8 cellular contexts compared by ENCODE assay signal in genomic region chr19:47013041-47013517, GRCh38. TPM values are rescaled to one million over a fixed set of nuclear protein-coding genes. Genes with fewer than 3 reads are reported as not detected.
A peak's percentile ranks its signal among the peaks of the same experiment; 100 is the strongest.
DNase-seq lines count a peak whose midpoint lies in the region; ATAC-seq and TF ChIP-seq lines count a peak whose summit lies in the region.

No MANE protein-coding gene starts in this region.

- TF ChIP-seq CTCF in HEK293 (tag by site-specific recombination; IDR thresholded peaks at IDR 0.05) (peak; percentile 95), endothelial cell (IDR thresholded peaks at IDR 0.05; ENCODE audit: unreplicated experiment) (peak; percentile 98)

- H3K4me3 Mint-ChIP-seq in endothelial cell (ENCODE audit: unreplicated experiment) = no peak overlapping the region

- ATAC-seq in HG03196 (IDR thresholded peaks at IDR 0.05; ENCODE audit: unreplicated experiment) = no peak

- peaks cover 5% of the 10 kb centered on the region for H3K4me1 Mint-ChIP-seq in endothelial cell (ENCODE audit: unreplicated experiment)

- H3K4me3 ChIP-seq in HEK293 (ENCODE audit: low read depth, low read length) = no peak overlapping the region

- H3K9me3 Mint-ChIP-seq in endothelial cell (ENCODE audit: unreplicated experiment) = peaks cover 2% of the 10 kb centered on the region

- no peak overlapping the region for H3K27ac Mint-ChIP-seq in endothelial cell (ENCODE audit: unreplicated experiment)

- peak; percentile 91 for DNase-seq in CD1c-positive myeloid dendritic cell (ENCODE audit: extremely low spot score)
- peak; percentile 96 for DNase-seq in NCI-H82 (lab: John Stamatoyannopoulos, UW)
- DNase-seq in activated CD8-positive, alpha-beta memory T cell treated with anti-CD3 and anti-CD28 coated beads for 48 hours (ENCODE audit: low read depth in 2 of 3, low spot score in 2 of 3) = peak; percentile 14 to 55 (median 37)
- DNase-seq in endothelial cell (ENCODE audit: low spot score) = peak; percentile 91
- DNase-seq in mucosa of gallbladder (ENCODE audit: low spot score) = peak; percentile 84
- DNase-seq in stimulated activated CD8-positive, alpha-beta memory T cell treated with anti-CD3 and anti-CD28 coated beads, Interleukin-7, amount 100 ng/mL, for 4 hours (ENCODE audit: low read depth in 2 of 2) = peak; percentile 11 to 41

- H3K9me3 ChIP-seq in HEK293 (ENCODE audit: control insufficient read depth, insufficient read depth, low read depth, low read length) = no peaks in the 10 kb centered on the region

- peaks cover 8% of the 10 kb centered on the region for H3K36me3 Mint-ChIP-seq in endothelial cell (ENCODE audit: low read depth, unreplicated experiment)

- H3K36me3 ChIP-seq in HEK293 (ENCODE audit: control insufficient read depth in 2 of 2, insufficient read depth in 1 of 2, low read length in 2 of 2) = no peaks in the 10 kb centered on the region

- H3K27ac ChIP-seq in HEK293 (ENCODE audit: extremely low read depth, low read depth, low read length) = no peak overlapping the region

- CTCF ChIA-PET in HEK293 (lab: Yijun Ruan, JAX) = interaction anchor here (0.6 to 4.3 kb wide), 71 partner anchors 9 to 803 kb away, joined by 3 to 72 read pairs (median 4); partner anchors contain the start of genes AP2S1 and ZC3H4

- no peaks in the 10 kb centered on the region for H3K4me1 ChIP-seq in HEK293 (ENCODE audit: control insufficient read depth, insufficient read depth, low read length)

- POLR2A ChIA-PET in HEK293 (lab: Yijun Ruan, JAX) = interaction anchor here (0.6 to 1.5 kb wide), 10 partner anchors 10 to 244 kb away, joined by 3 to 7 read pairs (median 4); partner anchors contain the start of genes SAE1, TMEM160 and ZC3H4

- H3K27me3 Mint-ChIP-seq in endothelial cell (ENCODE audit: unreplicated experiment) = peaks cover 9% of the 10 kb centered on the region

TF ChIP-seq in HEK293, 187 proteins besides CTCF, POLR2A, EP300 and RAD21 (continues in another document):
- TF ChIP-seq ZSCAN4 (tag by site-specific recombination; IDR thresholded peaks at IDR 0.05) (no peak), ZNF645 (tag by site-specific recombination; IDR thresholded peaks at IDR 0.05) (no peak), MZF1 (tag by site-specific recombination; IDR thresholded peaks at IDR 0.05; ENCODE audit: borderline replicate concordance) (no peak), ZNF335 (tag by site-specific recombination; conservative IDR thresholded peaks at IDR 0.05) (peak; percentile 31; the same call in 1 of the 2 replicates), ZNF843 (tag by site-specific recombination; IDR thresholded peaks at IDR 0.05) (no peak), ZNF596 (tag by site-specific recombination; IDR thresholded peaks at IDR 0.05) (no peak), ZNF18 (tag by site-specific recombination; IDR thresholded peaks at IDR 0.05) (no peak), ZNF341 (tag by site-specific recombination; IDR thresholded peaks at IDR 0.05; ENCODE audit: low read depth) (no peak), ZBTB17 (tag by site-specific recombination; IDR thresholded peaks at IDR 0.05) (peak; percentile 66; the same call in 1 of the 2 replicates), ZEB2 (tag by site-specific recombination; IDR thresholded peaks at IDR 0.05) (peak; percentile 32; the same call in 1 of the 2 replicates), ZBTB44 (tag by site-specific recombination; IDR thresholded peaks at IDR 0.05) (peak; percentile 29; the same call in 1 of the 2 replicates), ZNF571 (tag by site-specific recombination; IDR thresholded peaks at IDR 0.05) (no peak), ZNF514 (tag by site-specific recombination; IDR thresholded peaks at IDR 0.05) (no peak), GLI2 (tag by site-specific recombination; IDR thresholded peaks at IDR 0.05; ENCODE audit: borderline replicate concordance, low read depth) (no peak), ZNF2 (tag by site-specific recombination; IDR thresholded peaks at IDR 0.05) (0 out of 2 replicates have a peak, but pooled peaks have one; percentile 26), ZNF157 (tag by site-specific recombination; IDR thresholded peaks at IDR 0.05) (no peak)
- TF ChIP-seq, protein P1, sequence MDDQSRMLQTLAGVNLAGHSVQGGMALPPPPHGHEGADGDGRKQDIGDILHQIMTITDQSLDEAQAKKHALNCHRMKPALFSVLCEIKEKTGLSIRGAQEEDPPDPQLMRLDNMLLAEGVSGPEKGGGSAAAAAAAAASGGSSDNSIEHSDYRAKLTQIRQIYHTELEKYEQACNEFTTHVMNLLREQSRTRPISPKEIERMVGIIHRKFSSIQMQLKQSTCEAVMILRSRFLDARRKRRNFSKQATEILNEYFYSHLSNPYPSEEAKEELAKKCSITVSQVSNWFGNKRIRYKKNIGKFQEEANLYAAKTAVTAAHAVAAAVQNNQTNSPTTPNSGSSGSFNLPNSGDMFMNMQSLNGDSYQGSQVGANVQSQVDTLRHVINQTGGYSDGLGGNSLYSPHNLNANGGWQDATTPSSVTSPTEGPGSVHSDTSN (CRISPR knock-in tag; IDR thresholded peaks at IDR 0.05) = 0 out of 2 replicates have a peak, but pooled peaks have one; percentile 28
- TF ChIP-seq, protein P2, sequence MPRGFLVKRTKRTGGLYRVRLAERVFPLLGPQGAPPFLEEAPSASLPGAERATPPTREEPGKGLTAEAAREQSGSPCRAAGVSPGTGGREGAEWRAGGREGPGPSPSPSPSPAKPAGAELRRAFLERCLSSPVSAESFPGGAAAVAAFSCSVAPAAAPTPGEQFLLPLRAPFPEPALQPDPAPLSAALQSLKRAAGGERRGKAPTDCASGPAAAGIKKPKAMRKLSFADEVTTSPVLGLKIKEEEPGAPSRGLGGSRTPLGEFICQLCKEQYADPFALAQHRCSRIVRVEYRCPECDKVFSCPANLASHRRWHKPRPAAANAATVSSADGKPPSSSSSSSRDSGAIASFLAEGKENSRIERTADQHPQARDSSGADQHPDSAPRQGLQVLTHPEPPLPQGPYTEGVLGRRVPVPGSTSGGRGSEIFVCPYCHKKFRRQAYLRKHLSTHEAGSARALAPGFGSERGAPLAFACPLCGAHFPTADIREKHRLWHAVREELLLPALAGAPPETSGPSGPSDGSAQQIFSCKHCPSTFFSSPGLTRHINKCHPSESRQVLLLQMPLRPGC (tag by site-specific recombination; IDR thresholded peaks at IDR 0.05) = no peak
- TF ChIP-seq, protein P3, sequence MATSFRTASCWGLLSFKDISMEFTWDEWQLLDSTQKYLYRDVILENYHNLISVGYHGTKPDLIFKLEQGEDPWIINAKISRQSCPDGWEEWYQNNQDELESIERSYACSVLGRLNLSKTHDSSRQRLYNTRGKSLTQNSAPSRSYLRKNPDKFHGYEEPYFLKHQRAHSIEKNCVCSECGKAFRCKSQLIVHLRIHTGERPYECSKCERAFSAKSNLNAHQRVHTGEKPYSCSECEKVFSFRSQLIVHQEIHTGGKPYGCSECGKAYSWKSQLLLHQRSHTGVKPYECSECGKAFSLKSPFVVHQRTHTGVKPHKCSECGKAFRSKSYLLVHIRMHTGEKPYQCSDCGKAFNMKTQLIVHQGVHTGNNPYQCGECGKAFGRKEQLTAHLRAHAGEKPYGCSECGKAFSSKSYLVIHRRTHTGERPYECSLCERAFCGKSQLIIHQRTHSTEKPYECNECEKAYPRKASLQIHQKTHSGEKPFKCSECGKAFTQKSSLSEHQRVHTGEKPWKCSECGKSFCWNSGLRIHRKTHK (tag by site-specific recombination; IDR thresholded peaks at IDR 0.05) = no peak

RNA-seq across cellular contexts. Expression of gene NPAS1, which starts 6.6 kb away (rescaled TPM):
- total RNA-seq in endothelial cell (ENCODE audit: unreplicated experiment) (1.0 TPM), mucosa of gallbladder (0.40 TPM)

RNA-seq across cellular contexts. Expression of gene TMEM160, which starts 35.3 kb away (rescaled TPM):
- total RNA-seq in endothelial cell (ENCODE audit: unreplicated experiment) (46.7 TPM), mucosa of gallbladder (40.4 TPM)

Comparison
In these comparisons a context has a peak if more than half of its experiments do, and no peak if none do; other contexts are left out.
1. DNase-seq: peak in every context shown above with its lines; median percentile 96 in NCI-H82; 91 in CD1c-positive myeloid dendritic cell; 91 in endothelial cell; 84 in mucosa of gallbladder; 37 in activated CD8-positive, alpha-beta memory T cell treated with anti-CD3 and anti-CD28 coated beads for 48 hours; 26 in stimulated activated CD8-positive, alpha-beta memory T cell treated with anti-CD3 and anti-CD28 coated beads, Interleukin-7, amount 100 ng/mL, for 4 hours.